Comparison of ENCODE assay signal across 21 cellular contexts in the genomic region with DNA sequence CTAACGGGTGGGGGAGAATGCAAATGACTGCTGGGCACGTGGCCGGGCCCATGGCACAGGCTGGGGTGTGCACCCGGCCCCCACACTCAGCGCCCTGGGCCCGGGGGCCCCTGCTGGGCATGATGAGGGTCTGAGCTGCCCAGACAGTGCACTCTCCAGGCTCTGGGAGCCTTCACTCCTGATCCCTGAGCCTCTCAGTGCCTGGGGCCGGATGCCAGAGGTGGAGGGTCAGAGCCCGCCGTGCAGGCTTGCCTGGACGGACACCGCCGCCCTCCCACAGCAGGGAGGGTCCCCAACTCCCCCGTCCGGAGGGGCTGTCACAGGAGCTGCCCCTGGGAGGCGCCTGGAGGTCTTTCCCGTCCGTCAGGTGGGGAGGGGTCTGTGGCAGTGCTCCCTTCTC.
"Had no signal": no experiment of that assay in that cellular context is flagged by ENCODE, and none has a peak within 500 bp of the region (broad histone marks: within the 10 kb centered on the region; RNA-seq: fewer than 3 reads in every experiment).

No MANE protein-coding gene starts in this region.

- H3K36me3 ChIP-seq: heart left ventricle, right atrium auricular region, sigmoid colon, suprapubic skin, tibial nerve, upper lobe of right lung had no signal

- H3K27me3 ChIP-seq: right atrium auricular region had no signal

- DNase-seq: cortex of kidney; dorsolateral prefrontal cortex; effector CD8-positive, alpha-beta T cell; heart left ventricle; hippocampal formation; kidney glomerular epithelial cell; posterior cingulate gyrus; sigmoid colon; stimulated activated CD4-positive, alpha-beta T cell treated with anti-CD3 and anti-CD28 coated beads, Interleukin-12 subunit alpha, Interleukin-12 subunit beta, amount 100 ng/mL, for 4 hours; stimulated activated naive CD4-positive, alpha-beta T cell; upper lobe of right lung had no signal

- H3K27me3 Mint-ChIP-seq: central memory CD8-positive, alpha-beta T cell; natural killer cell treated with Interleukin-12 subunit alpha and Interleukin-12 subunit beta and Interleukin-15 and Interleukin-18, amount 100 ng/mL, for 72 hours had no signal

- H3K9me3 Mint-ChIP-seq: central memory CD8-positive, alpha-beta T cell; mesothelial cell of epicardium; natural killer cell treated with Interleukin-12 subunit alpha and Interleukin-12 subunit beta and Interleukin-15 and Interleukin-18, amount 100 ng/mL, for 72 hours had no signal

- H3K4me3 Mint-ChIP-seq: central memory CD8-positive, alpha-beta T cell; memory B cell; mesothelial cell of epicardium; natural killer cell treated with Interleukin-12 subunit alpha and Interleukin-12 subunit beta and Interleukin-15 and Interleukin-18, amount 100 ng/mL, for 72 hours had no signal

- H3K4me3 ChIP-seq: heart left ventricle, right atrium auricular region, sigmoid colon, skin epidermis, suprapubic skin, tibial nerve, upper lobe of right lung had no signal

- H3K9me3 ChIP-seq: right atrium auricular region, suprapubic skin, upper lobe of right lung had no signal

- H3K27ac Mint-ChIP-seq: memory B cell; mesothelial cell of epicardium; natural killer cell treated with Interleukin-12 subunit alpha and Interleukin-12 subunit beta and Interleukin-15 and Interleukin-18, amount 100 ng/mL, for 72 hours had no signal

- H3K27ac ChIP-seq: heart left ventricle, right atrium auricular region, sigmoid colon, skin epidermis, suprapubic skin, tibial nerve, upper lobe of right lung had no signal

- H3K4me1 ChIP-seq: heart left ventricle, right atrium auricular region, sigmoid colon, tibial nerve, upper lobe of right lung had no signal

- H3K36me3 Mint-ChIP-seq: mesothelial cell of epicardium; natural killer cell treated with Interleukin-12 subunit alpha and Interleukin-12 subunit beta and Interleukin-15 and Interleukin-18, amount 100 ng/mL, for 72 hours had no signal

- ATAC-seq: esophagus mucosa; heart left ventricle; left lobe of liver; natural killer cell treated with Interleukin-12 subunit alpha and Interleukin-12 subunit beta and Interleukin-15 and Interleukin-18, amount 100 ng/mL, for 72 hours; upper lobe of right lung had no signal
